In the genomic region with DNA sequence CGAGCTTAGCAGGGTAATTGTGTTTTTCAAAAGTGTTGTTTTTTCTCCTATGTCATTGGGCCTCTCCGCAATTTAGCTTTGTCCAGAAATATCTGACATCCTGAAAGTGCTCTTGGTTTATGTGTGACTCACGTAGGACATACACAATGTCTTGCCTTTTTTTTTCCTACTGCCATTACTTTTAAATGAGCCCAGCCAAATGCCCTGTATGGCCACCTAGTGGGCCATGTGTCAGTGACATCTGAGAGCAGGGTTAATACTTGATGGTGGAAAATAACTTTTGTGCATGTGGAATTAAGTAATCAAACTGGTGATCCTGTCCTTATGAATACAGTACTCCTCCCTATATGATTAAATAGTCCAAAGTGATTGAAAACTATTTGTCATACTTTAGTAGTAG, we compare ENCODE assay signal across 14 cellular contexts.
DNase-seq lines count a peak whose midpoint lies in the region; ATAC-seq and TF ChIP-seq lines count a peak whose summit lies in the region.
"Had no signal": no experiment of that assay in that cellular context is flagged by ENCODE, and none has a peak within 500 bp of the region (broad histone marks: within the 10 kb centered on the region; RNA-seq: fewer than 3 reads in every experiment).

No MANE protein-coding gene starts in this region.

- H3K27ac ChIP-seq in WERI-Rb-1 (no peak overlapping the region), mesendoderm (ENCODE audit: low read depth, low read length) (no peak overlapping the region)
- H3K27ac ChIP-seq: adrenal gland, SJCRH30 had no signal

- no peak overlapping the region for H2BK5ac ChIP-seq in mesendoderm (ENCODE audit: low read length)

- H3K9me3 ChIP-seq in WERI-Rb-1 (ENCODE audit: severe bottlenecking) = no peaks in the 10 kb centered on the region
- H3K9me3 ChIP-seq: adrenal gland, SJCRH30 had no signal

- no peak overlapping the region for H3K56ac ChIP-seq in mesendoderm (ENCODE audit: low read length)

- H3K23ac ChIP-seq in mesendoderm (ENCODE audit: low read length) = no peak overlapping the region

- H3K79me2 ChIP-seq in mesendoderm (ENCODE audit: control insufficient read depth, insufficient read depth, low read length) = no peaks in the 10 kb centered on the region

- no CpG with 5 or more reads among the region's 3 CpGs for WGBS in mesendoderm (ENCODE audit: extremely low coverage, insufficient coverage, low lambda C conversion rate)

- DNase-seq in EH (ENCODE audit: low read depth) = peak; percentile 1
- peak; percentile 21 for DNase-seq in WERI-Rb-1
- peak; percentile 42 for DNase-seq in mesendoderm
- no peak for DNase-seq in HuH-7.5 (ENCODE audit: low spot score)
- DNase-seq: adrenal gland; CD8-positive, alpha-beta T cell; NCI-H1417; NCI-H524; SJCRH30 had no signal

- peaks cover 5% of the 10 kb centered on the region for H3K4me1 ChIP-seq in mesendoderm (ENCODE audit: control insufficient read depth, low read depth, low read length)
- H3K4me1 ChIP-seq: SJCRH30 had no signal

- no peak overlapping the region for H4K8ac ChIP-seq in mesendoderm (ENCODE audit: low read depth, low read length)

- no peak overlapping the region for H4K5ac ChIP-seq in mesendoderm (ENCODE audit: low read length)

- no peak overlapping the region for H3K4ac ChIP-seq in mesendoderm (ENCODE audit: low read depth, low read length)

- no peak overlapping the region for H3K4me2 ChIP-seq in mesendoderm (ENCODE audit: low read length)

- no peak overlapping the region for H2AK5ac ChIP-seq in mesendoderm (ENCODE audit: low read length)

- no peak overlapping the region for H3K18ac ChIP-seq in mesendoderm (ENCODE audit: low read length)

- ATAC-seq in GM21529 (IDR thresholded peaks at IDR 0.05; ENCODE audit: unreplicated experiment) = no peak
- ATAC-seq in HG02970 (IDR thresholded peaks at IDR 0.05; ENCODE audit: low FRiP score, unreplicated experiment) = no peak
- ATAC-seq: CD8-positive, alpha-beta T cell; left lobe of liver; natural killer cell treated with Interleukin-12 subunit alpha and Interleukin-12 subunit beta and Interleukin-15 and Interleukin-18, amount 100 ng/mL, for 72 hours had no signal

- no peak overlapping the region for H2BK120ac ChIP-seq in mesendoderm (ENCODE audit: low read depth, low read length)

- TF ChIP-seq CTCF in WERI-Rb-1 (IDR thresholded peaks at IDR 0.05; ENCODE audit: low read depth, low read length) = peak; percentile 34; the same call in 1 of the 2 replicates

- no peak for TF ChIP-seq EP300 in Ishikawa (IDR thresholded peaks at IDR 0.05; ENCODE audit: borderline replicate concordance)

- H2BK15ac ChIP-seq in mesendoderm (replicated peaks; ENCODE audit: low read depth) = no peak overlapping the region

- peak; percentile 14; the same call in 1 of the 2 replicates for TF ChIP-seq RAD21 in Ishikawa (IDR thresholded peaks at IDR 0.05; ENCODE audit: low read depth)

- H3K4me3 ChIP-seq in WERI-Rb-1 (ENCODE audit: low read depth, low read length) = no peak overlapping the region
- H3K4me3 ChIP-seq in mesendoderm (ENCODE audit: low read length) = no peak overlapping the region
- H3K4me3 ChIP-seq: adrenal gland, SJCRH30 had no signal

- no peaks in the 10 kb centered on the region for H3K27me3 ChIP-seq in WERI-Rb-1 (ENCODE audit: insufficient read depth, low read depth, severe bottlenecking)
- no peaks in the 10 kb centered on the region for H3K27me3 ChIP-seq in mesendoderm (ENCODE audit: insufficient read depth, low read length, poor library complexity)
- H3K27me3 ChIP-seq: adrenal gland, SJCRH30 had no signal

- no peaks in the 10 kb centered on the region for H3K36me3 ChIP-seq in WERI-Rb-1
- no peaks in the 10 kb centered on the region for H3K36me3 ChIP-seq in mesendoderm (ENCODE audit: control insufficient read depth, insufficient read depth, low read length)
- H3K36me3 ChIP-seq: adrenal gland, SJCRH30 had no signal

- H3K79me1 ChIP-seq in mesendoderm (ENCODE audit: low read length) = no peaks in the 10 kb centered on the region

- H3K9ac ChIP-seq in mesendoderm (ENCODE audit: low read length) = no peak overlapping the region

TF ChIP-seq in Ishikawa, 13 proteins besides CTCF, POLR2A, EP300 and RAD21:
- TF ChIP-seq EGR1 (IDR thresholded peaks at IDR 0.05) = no peak
- no peak for TF ChIP-seq CREB1 (IDR thresholded peaks at IDR 0.05; ENCODE audit: low read depth)
- TF ChIP-seq YY1 (IDR thresholded peaks at IDR 0.05; ENCODE audit: low read depth) = no peak
- no peak for TF ChIP-seq FOXM1 (IDR thresholded peaks at IDR 0.05; ENCODE audit: borderline replicate concordance, low read depth)
- TF ChIP-seq CEBPB (IDR thresholded peaks at IDR 0.05) = no peak
- TF ChIP-seq NFIC (IDR thresholded peaks at IDR 0.05) = no peak
- TF ChIP-seq, protein P1, sequence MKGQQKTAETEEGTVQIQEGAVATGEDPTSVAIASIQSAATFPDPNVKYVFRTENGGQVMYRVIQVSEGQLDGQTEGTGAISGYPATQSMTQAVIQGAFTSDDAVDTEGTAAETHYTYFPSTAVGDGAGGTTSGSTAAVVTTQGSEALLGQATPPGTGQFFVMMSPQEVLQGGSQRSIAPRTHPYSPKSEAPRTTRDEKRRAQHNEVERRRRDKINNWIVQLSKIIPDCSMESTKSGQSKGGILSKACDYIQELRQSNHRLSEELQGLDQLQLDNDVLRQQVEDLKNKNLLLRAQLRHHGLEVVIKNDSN (IDR thresholded peaks at IDR 0.05) = no peak
- TF ChIP-seq, protein P2, sequence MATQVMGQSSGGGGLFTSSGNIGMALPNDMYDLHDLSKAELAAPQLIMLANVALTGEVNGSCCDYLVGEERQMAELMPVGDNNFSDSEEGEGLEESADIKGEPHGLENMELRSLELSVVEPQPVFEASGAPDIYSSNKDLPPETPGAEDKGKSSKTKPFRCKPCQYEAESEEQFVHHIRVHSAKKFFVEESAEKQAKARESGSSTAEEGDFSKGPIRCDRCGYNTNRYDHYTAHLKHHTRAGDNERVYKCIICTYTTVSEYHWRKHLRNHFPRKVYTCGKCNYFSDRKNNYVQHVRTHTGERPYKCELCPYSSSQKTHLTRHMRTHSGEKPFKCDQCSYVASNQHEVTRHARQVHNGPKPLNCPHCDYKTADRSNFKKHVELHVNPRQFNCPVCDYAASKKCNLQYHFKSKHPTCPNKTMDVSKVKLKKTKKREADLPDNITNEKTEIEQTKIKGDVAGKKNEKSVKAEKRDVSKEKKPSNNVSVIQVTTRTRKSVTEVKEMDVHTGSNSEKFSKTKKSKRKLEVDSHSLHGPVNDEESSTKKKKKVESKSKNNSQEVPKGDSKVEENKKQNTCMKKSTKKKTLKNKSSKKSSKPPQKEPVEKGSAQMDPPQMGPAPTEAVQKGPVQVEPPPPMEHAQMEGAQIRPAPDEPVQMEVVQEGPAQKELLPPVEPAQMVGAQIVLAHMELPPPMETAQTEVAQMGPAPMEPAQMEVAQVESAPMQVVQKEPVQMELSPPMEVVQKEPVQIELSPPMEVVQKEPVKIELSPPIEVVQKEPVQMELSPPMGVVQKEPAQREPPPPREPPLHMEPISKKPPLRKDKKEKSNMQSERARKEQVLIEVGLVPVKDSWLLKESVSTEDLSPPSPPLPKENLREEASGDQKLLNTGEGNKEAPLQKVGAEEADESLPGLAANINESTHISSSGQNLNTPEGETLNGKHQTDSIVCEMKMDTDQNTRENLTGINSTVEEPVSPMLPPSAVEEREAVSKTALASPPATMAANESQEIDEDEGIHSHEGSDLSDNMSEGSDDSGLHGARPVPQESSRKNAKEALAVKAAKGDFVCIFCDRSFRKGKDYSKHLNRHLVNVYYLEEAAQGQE (IDR thresholded peaks at IDR 0.05; ENCODE audit: low read depth) = no peak
- no peak for TF ChIP-seq ZBTB7A (IDR thresholded peaks at IDR 0.05; ENCODE audit: low read depth)
- TF ChIP-seq TEAD4 (IDR thresholded peaks at IDR 0.05) = no peak
- TF ChIP-seq TAF1 (IDR thresholded peaks at IDR 0.05; ENCODE audit: low read depth) = no peak
- TF ChIP-seq TCF12 (IDR thresholded peaks at IDR 0.05; ENCODE audit: low read depth) = no peak
